22 cellular contexts compared by ENCODE assay signal in genomic region chr3:121488628-121489027, GRCh38. TPM values are rescaled to one million over a fixed set of nuclear protein-coding genes. Genes with fewer than 3 reads are reported as not detected.
DNase-seq lines count a peak whose midpoint lies in the region; ATAC-seq and TF ChIP-seq lines count a peak whose summit lies in the region.
"Had no signal": no experiment of that assay in that cellular context is flagged by ENCODE, and none has a peak within 500 bp of the region (broad histone marks: within the 10 kb centered on the region; RNA-seq: fewer than 3 reads in every experiment).

No MANE protein-coding gene starts in this region.

- H3K4me3 ChIP-seq in AG09309 (ENCODE audit: control insufficient read depth, low read depth, low read length) (no peak overlapping the region), mammary epithelial cell (replicated peaks in 1 of 3; ENCODE audit: insufficient read depth in 1 of 3, low read depth in 2 of 3, low read length in 3 of 3) (no peak overlapping the region), transverse colon (no peak overlapping the region), tibial nerve (no peak overlapping the region)
- H3K4me3 ChIP-seq: esophagus muscularis mucosa, GM23248 had no signal

- in situ Hi-C loops in mammary epithelial cell (cut with MboI; ENCODE audit: low sequenced_read_pairs in 2 of 2) (no loop called here), transverse colon (cut with MboI; ENCODE audit: low pct_ligation_motif_present in 1 of 4, low pct_unique_long_range_greater_than_20kb in 1 of 4, low sequenced_read_pairs in 3 of 4) (no loop called here)

- no peak overlapping the region for H2AFZ ChIP-seq in mammary epithelial cell (ENCODE audit: low read depth, low read length)
- H2AFZ ChIP-seq: GM23248 had no signal

- no peaks in the 10 kb centered on the region for H3K79me2 ChIP-seq in mammary epithelial cell (ENCODE audit: insufficient read depth, low read length)

- intact Hi-C loops in mammary epithelial cell (cut with micrococcal nuclease) (loop anchor here (1.0 kb wide), 1 partner anchor 43 kb away; no protein-coding TSS in a partner anchor), transverse colon (cut with DNase I; ENCODE audit: low total_unique reads) (no loop called here)

- DNase-seq in AG09309 (ENCODE audit: low read depth) (no peak), HPDE6-E6E7 (ENCODE audit: extremely low spot score) (peak; percentile 8), mammary epithelial cell (peak; percentile 25), iPS-NIHi7 (ENCODE audit: extremely low spot score) (peak; percentile 13), KG1 (lab: John Stamatoyannopoulos, UW) (no peak), transverse colon (no peak), tibial nerve (ENCODE audit: low spot score in 2 of 2) (no peak)
- DNase-seq: activated CD8-positive, alpha-beta memory T cell treated with anti-CD3 and anti-CD28 coated beads for 24 hours; amygdala; cortex of kidney; GF-D8; GM23248; head of caudate nucleus; NCI-H146; NCI-H345; nucleus accumbens; OCI-M1; stimulated activated CD4-positive, alpha-beta T cell treated with anti-CD3 and anti-CD28 coated beads, Interleukin-2, amount 100 ng/mL, for 48 hours; substantia nigra had no signal

- peaks cover 8% of the 10 kb centered on the region for H3K36me3 ChIP-seq in mammary epithelial cell (ENCODE audit: insufficient read depth, low read length)
- no peaks in the 10 kb centered on the region for H3K36me3 ChIP-seq in transverse colon
- no peaks in the 10 kb centered on the region for H3K36me3 ChIP-seq in tibial nerve
- H3K36me3 ChIP-seq: esophagus muscularis mucosa had no signal

- 63% methylated on average over 2 of the region's 2 CpGs for WGBS in mammary epithelial cell (ENCODE audit: low coverage, missing lambda C conversion rate)
- 85 to 100% methylated on average over 1 to 2 of the region's 2 CpGs for WGBS in transverse colon (ENCODE audit: low coverage in 1 of 2), 2 donors
- 72 to 83% methylated on average over 2 of the region's 2 CpGs for WGBS in tibial nerve, 2 donors

- TF ChIP-seq CTCF in AG09309 (IDR thresholded peaks at IDR 0.05; ENCODE audit: control insufficient read depth, insufficient read depth, low read depth, low read length, missing control alignments) (peak; percentile 11), mammary epithelial cell (conservative IDR thresholded peaks at IDR 0.05 in 1 of 2, IDR thresholded peaks at IDR 0.05 in 1 of 2; ENCODE audit: extremely low read depth in 1 of 2, insufficient read depth in 1 of 2, low read depth in 1 of 2, low read length in 2 of 2) (peak; percentile 6 to 49), transverse colon (IDR thresholded peaks at IDR 0.05) (no peak), tibial nerve (IDR thresholded peaks at IDR 0.05) (no peak)

- no peak overlapping the region for H3K27ac ChIP-seq in mammary epithelial cell (ENCODE audit: insufficient read depth, low read depth, low read length)
- no peak overlapping the region for H3K27ac ChIP-seq in transverse colon
- no peak overlapping the region for H3K27ac ChIP-seq in tibial nerve
- H3K27ac ChIP-seq: esophagus muscularis mucosa, GM23248 had no signal

- no peaks in the 10 kb centered on the region for H4K20me1 ChIP-seq in mammary epithelial cell (ENCODE audit: insufficient read depth, low read length)

- CTCF ChIA-PET in mammary epithelial cell (lab: Charles Lee; ENCODE audit: low non-redundant PET), result interaction anchor here (0.6 kb wide), 2 partner anchors 86 to 1772 kb away, joined by 3 to 4 read pairs; no protein-coding TSS in a partner anchor

- BruUV-seq in mammary epithelial cell (replicated peaks; lab: Mats Ljungman, UMichigan), result no TSS peak

- TF ChIP-seq EP300 in transverse colon (IDR thresholded peaks at IDR 0.05; ENCODE audit: low read depth), result no peak
- no peak for TF ChIP-seq EP300 in tibial nerve (IDR thresholded peaks at IDR 0.05)

- no peak overlapping the region for H3K9ac ChIP-seq in mammary epithelial cell (ENCODE audit: insufficient read depth, low read length)
- H3K9ac ChIP-seq: GM23248 had no signal

- TF ChIP-seq POLR2A in transverse colon (IDR thresholded peaks at IDR 0.05) (no peak), tibial nerve (IDR thresholded peaks at IDR 0.05) (no peak)

- H3K4me2 ChIP-seq in mammary epithelial cell (ENCODE audit: insufficient read depth, low read depth, low read length), result no peak overlapping the region

- H3K9me3 ChIP-seq in mammary epithelial cell (replicated peaks; ENCODE audit: insufficient read depth, low read length) (no peaks in the 10 kb centered on the region), transverse colon (no peaks in the 10 kb centered on the region), tibial nerve (no peaks in the 10 kb centered on the region)
- H3K9me3 ChIP-seq: Caco-2, esophagus muscularis mucosa had no signal

- dilution Hi-C loops in mammary epithelial cell (cut with HindIII; ENCODE audit: low sequenced_read_pairs), result no loop called here

- no peak for ATAC-seq in HG03354 (IDR thresholded peaks at IDR 0.05; ENCODE audit: poor library complexity, severe bottlenecking, unreplicated experiment)

- H3K4me1 ChIP-seq in mammary epithelial cell (ENCODE audit: insufficient read depth, low read length) (peaks cover under 1% of the 10 kb centered on the region), transverse colon (no peaks in the 10 kb centered on the region), tibial nerve (no peaks in the 10 kb centered on the region)
- H3K4me1 ChIP-seq: esophagus muscularis mucosa had no signal

- no peaks in the 10 kb centered on the region for H3K27me3 ChIP-seq in mammary epithelial cell (ENCODE audit: insufficient read depth, low read length)
- H3K27me3 ChIP-seq in transverse colon, result no peaks in the 10 kb centered on the region
- H3K27me3 ChIP-seq in tibial nerve, result no peaks in the 10 kb centered on the region
- H3K27me3 ChIP-seq: esophagus muscularis mucosa had no signal

RNA-seq across cellular contexts. Expression of gene POLQ, which starts 57.2 kb away (rescaled TPM):
- total RNA-seq in mammary epithelial cell (1 to 10 TPM; 1.0 to 8.4 TPM), transverse colon (10 to 100 TPM in 1 of 4 donors, 1 to 10 TPM in 1, under 1 TPM in 2; under 0.01 to 25.1 (median 0.94) TPM), tibial nerve (under 1 TPM in 3 of 4 donors, not detected in 1; under 0.01 to 0.30 (median under 0.01) TPM)
- polyA plus RNA-seq in mammary epithelial cell, result 3.6 TPM
- 22.2 TPM for polyA minus RNA-seq in mammary epithelial cell

Comparison
In these comparisons a context has a peak if more than half of its experiments do, and no peak if none do; other contexts are left out.
1. DNase-seq: peak in HPDE6-E6E7 (single experiment), mammary epithelial cell (single experiment) and iPS-NIHi7 (single experiment); none in AG09309 (single experiment), KG1 (single experiment), transverse colon (single experiment) and tibial nerve (0 of 2).
2. CTCF ChIP-seq: peak in AG09309 (single experiment) and mammary epithelial cell (2 of 2); none in transverse colon (0 of 5) and tibial nerve (0 of 5).